18 cellular contexts compared by ENCODE assay signal in the genomic region with DNA sequence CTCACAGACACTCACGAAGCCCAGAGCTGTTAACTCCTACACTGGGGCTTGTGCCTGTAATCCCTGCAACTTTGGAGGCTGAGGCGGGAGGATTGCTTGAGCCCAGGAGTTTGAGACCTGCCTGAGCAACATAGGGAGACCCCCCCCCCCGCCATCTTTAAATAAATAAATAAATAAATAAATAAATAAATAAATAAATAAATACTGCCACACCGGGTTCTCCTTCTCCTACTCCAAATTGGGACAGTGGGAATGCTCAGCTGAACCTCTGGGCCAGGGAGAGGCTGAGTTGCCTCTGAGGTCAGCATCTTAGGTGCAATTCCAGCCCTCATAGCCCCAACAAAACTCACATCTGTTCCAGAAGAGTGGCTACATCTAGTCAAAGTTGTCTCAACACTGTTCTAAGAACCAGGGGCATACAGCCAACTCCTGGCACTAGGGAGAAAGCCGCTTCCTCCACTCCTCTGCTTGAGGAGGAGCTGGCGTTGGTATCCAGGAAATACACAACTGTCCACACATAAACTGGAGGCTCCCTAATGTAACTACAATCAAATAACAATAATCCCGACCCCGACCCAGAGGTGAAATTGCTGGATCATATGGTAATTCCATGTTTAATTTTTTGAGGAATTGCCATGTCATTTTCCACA.
"Had no signal": no experiment of that assay in that cellular context is flagged by ENCODE, and none has a peak within 500 bp of the region (broad histone marks: within the 10 kb centered on the region; RNA-seq: fewer than 3 reads in every experiment).

No MANE protein-coding gene starts in this region.

- H3K27ac ChIP-seq: neutrophil, transverse colon, VCaP had no signal

- ATAC-seq: activated naive CD8-positive, alpha-beta T cell treated with anti-CD3 and anti-CD28 coated beads, Interleukin-2, amount 50 U/mL, for 24 hours; left lobe of liver had no signal

- H3K9me3 ChIP-seq: neutrophil, transverse colon had no signal

- H3K4me3 ChIP-seq: transverse colon had no signal

- H3K4me1 ChIP-seq: transverse colon had no signal

- FAIRE-seq: keratinocyte had no signal

- DNase-seq: activated CD4-positive, alpha-beta T cell treated with anti-CD3 and anti-CD28 coated beads, Interleukin-2, amount 50 U/mL, for 48 hours; activated naive CD4-positive, alpha-beta T cell treated with anti-CD3 and anti-CD28 coated beads for 36 hours; activated naive CD8-positive, alpha-beta T cell treated with anti-CD3 and anti-CD28 coated beads, Interleukin-2, amount 50 U/mL, for 24 hours; aorta; effector CD8-positive, alpha-beta T cell; foreskin fibroblast; hippocampal formation; midbrain; naive B cell; retina; stimulated activated CD4-positive, alpha-beta T cell treated with anti-CD3 and anti-CD28 coated beads, Interleukin-4, amount 100 ng/mL, for 1 hour; stimulated activated naive CD4-positive, alpha-beta T cell; substantia nigra; transverse colon had no signal

- H3K36me3 ChIP-seq: neutrophil, transverse colon had no signal
